16 cellular contexts compared by ENCODE assay signal in the genomic region with DNA sequence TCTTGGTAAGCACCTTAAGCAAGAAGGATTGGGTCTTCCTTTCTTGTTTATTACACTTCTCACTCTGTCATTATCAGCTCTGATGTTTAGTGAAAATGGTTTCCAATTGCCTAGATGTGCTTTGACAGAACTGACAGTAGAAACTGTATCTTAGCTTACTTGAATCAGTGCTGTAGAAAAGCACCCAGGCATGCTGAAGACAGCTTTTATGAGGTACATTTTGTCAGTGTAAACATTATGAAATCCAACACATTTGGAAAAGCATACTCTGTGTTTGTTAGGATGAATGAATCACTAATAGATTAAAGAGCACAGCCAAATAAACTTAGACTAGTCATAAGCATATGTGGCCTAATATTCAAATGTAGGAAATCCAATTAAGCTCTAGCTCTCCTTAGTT.
DNase-seq lines count a peak whose midpoint lies in the region; ATAC-seq, FAIRE-seq and TF ChIP-seq lines count a peak whose summit lies in the region.
"Had no signal": no experiment of that assay in that cellular context is flagged by ENCODE, and none has a peak within 500 bp of the region (broad histone marks: within the 10 kb centered on the region; RNA-seq: fewer than 3 reads in every experiment).

No MANE protein-coding gene starts in this region.

- no peaks in the 10 kb centered on the region for H3K9me3 ChIP-seq in pancreas
- H3K9me3 ChIP-seq: HAP-1, upper lobe of left lung had no signal

- no peaks in the 10 kb centered on the region for H3K27me3 ChIP-seq in pancreas
- H3K27me3 ChIP-seq: upper lobe of left lung had no signal

- H3K4me3 ChIP-seq in pancreas, result no peak overlapping the region
- H3K4me3 ChIP-seq: HAP-1, upper lobe of left lung had no signal

- H3K36me3 Mint-ChIP-seq in HFFc6 (ENCODE audit: low read depth), result no peaks in the 10 kb centered on the region
- H3K36me3 Mint-ChIP-seq: stimulated activated effector memory CD8-positive, alpha-beta T cell treated with anti-CD3 and anti-CD28 coated beads, Interleukin-12 subunit alpha, Interleukin-12 subunit beta, amount 100 ng/mL, for 72 hours had no signal

- peaks cover 15% of the 10 kb centered on the region for H3K4me1 Mint-ChIP-seq in HFFc6 (ENCODE audit: low read depth)
- H3K4me1 Mint-ChIP-seq: stimulated activated effector memory CD8-positive, alpha-beta T cell treated with anti-CD3 and anti-CD28 coated beads, Interleukin-12 subunit alpha, Interleukin-12 subunit beta, amount 100 ng/mL, for 72 hours had no signal

- DNase-seq in Ammon's horn (ENCODE audit: low spot score), result peak; percentile 56
- peak; percentile 75 for DNase-seq in HFFc6
- DNase-seq in pancreas, result no peak
- DNase-seq in NCI-H526 treated with DMSO at 0.1 percent for 48 hours (lab: John Stamatoyannopoulos, UW), result no peak
- DNase-seq in DMS153 (lab: John Stamatoyannopoulos, UW), result no peak
- DNase-seq: activated CD4-positive, alpha-beta T cell treated with anti-CD3 and anti-CD28 coated beads, Interleukin-2, amount 50 U/mL, for 48 hours; aorta; Kasumi-1; NK-92 treated with Interleukin-12 subunit alpha and Interleukin-12 subunit beta, amount 100 ng/mL, for 24 hours; SIG-M5; stimulated activated CD4-positive, alpha-beta T cell treated with anti-CD3 and anti-CD28 coated beads, Interleukin-4, amount 100 ng/mL, for 24 hours; upper lobe of left lung had no signal

- H3K4me1 ChIP-seq in pancreas, result no peaks in the 10 kb centered on the region
- H3K4me1 ChIP-seq: HAP-1, upper lobe of left lung had no signal

- no peak overlapping the region for H3K27ac ChIP-seq in pancreas
- H3K27ac ChIP-seq: upper lobe of left lung had no signal

- no peak for FAIRE-seq in pancreas (lab: Jason Lieb, UNC)

- no peaks in the 10 kb centered on the region for H3K36me3 ChIP-seq in pancreas
- H3K36me3 ChIP-seq: HAP-1, upper lobe of left lung had no signal

- intact Hi-C loops in pancreas (cut with DNase I), result no loop called here

- no peaks in the 10 kb centered on the region for H3K9me3 Mint-ChIP-seq in HFFc6

- H3K27me3 Mint-ChIP-seq in HFFc6 (ENCODE audit: insufficient read depth), result no peaks in the 10 kb centered on the region

- H3K27ac Mint-ChIP-seq in HFFc6, result no peak overlapping the region
- H3K27ac Mint-ChIP-seq: stimulated activated effector memory CD8-positive, alpha-beta T cell treated with anti-CD3 and anti-CD28 coated beads, Interleukin-12 subunit alpha, Interleukin-12 subunit beta, amount 100 ng/mL, for 72 hours had no signal

- no peak for TF ChIP-seq CTCF in HFFc6 (IDR thresholded peaks at IDR 0.05)
- TF ChIP-seq CTCF in pancreas (IDR thresholded peaks at IDR 0.05), result no peak

- ATAC-seq in esophagus mucosa, result peak; percentile 81
- peak in 3 of 4 donors; percentile 30 to 80 (median 44) for ATAC-seq in pancreas
- no peak for ATAC-seq in HG02642 (IDR thresholded peaks at IDR 0.05; ENCODE audit: poor library complexity, unreplicated experiment)
- ATAC-seq: stimulated activated effector memory CD8-positive, alpha-beta T cell treated with anti-CD3 and anti-CD28 coated beads, Interleukin-12 subunit alpha, Interleukin-12 subunit beta, amount 100 ng/mL, for 72 hours had no signal

- no peak overlapping the region for H3K4me3 Mint-ChIP-seq in HFFc6
- H3K4me3 Mint-ChIP-seq: stimulated activated effector memory CD8-positive, alpha-beta T cell treated with anti-CD3 and anti-CD28 coated beads, Interleukin-12 subunit alpha, Interleukin-12 subunit beta, amount 100 ng/mL, for 72 hours had no signal

Comparison
In these comparisons a context has a peak if more than half of its experiments do, and no peak if none do; other contexts are left out.
1. DNase-seq: peak in Ammon's horn (single experiment) and HFFc6 (single experiment); none in pancreas (0 of 6), NCI-H526 treated with DMSO at 0.1 percent for 48 hours (single experiment) and DMS153 (single experiment).